In genomic region chr14:35747379-35747778, GRCh38 we compare ENCODE assay signal across 22 cellular contexts.
A peak's percentile ranks its signal among the peaks of the same experiment; 100 is the strongest.
DNase-seq lines count a peak whose midpoint lies in the region; ATAC-seq and TF ChIP-seq lines count a peak whose summit lies in the region.
"Had no signal": no experiment of that assay in that cellular context is flagged by ENCODE, and none has a peak within 500 bp of the region (broad histone marks: within the 10 kb centered on the region; RNA-seq: fewer than 3 reads in every experiment).

No MANE protein-coding gene starts in this region.

- H3K27ac ChIP-seq in SK-N-MC (peak overlapping the region; percentile 25; the same call in 1 of the 2 replicates), thyroid gland (peak overlapping the region; percentile 10 to 48 (median 11))
- H3K27ac ChIP-seq: cardiac muscle cell had no signal

- no peak for TF ChIP-seq POLR2A in thyroid gland (IDR thresholded peaks at IDR 0.05)

- no peak for ATAC-seq in SK-N-SH treated with all-trans-retinoic acid at 6 μM for 48 hours
- ATAC-seq in natural killer cell = no peak
- ATAC-seq: activated naive CD4-positive, alpha-beta T cell treated with anti-CD3 and anti-CD28 coated beads, Interleukin-2, amount 50 U/mL, for 72 hours; left colon; naive thymus-derived CD8-positive, alpha-beta T cell had no signal

- H3K27me3 ChIP-seq in thyroid gland = no peaks in the 10 kb centered on the region
- H3K27me3 ChIP-seq: cardiac muscle cell had no signal

- no peaks in the 10 kb centered on the region for H3K9me3 ChIP-seq in SK-N-MC (ENCODE audit: low read depth, low read length)
- no peaks in the 10 kb centered on the region for H3K9me3 ChIP-seq in thyroid gland

- peaks cover 3% of the 10 kb centered on the region for H3K36me3 Mint-ChIP-seq in natural killer cell

- H3K27ac Mint-ChIP-seq in natural killer cell = no peak overlapping the region
- H3K27ac Mint-ChIP-seq: activated naive CD4-positive, alpha-beta T cell treated with anti-CD3 and anti-CD28 coated beads, Interleukin-2, amount 50 U/mL, for 72 hours; T-helper 2 cell treated with Interferon-gamma antibody and Interleukin-4, amounts not matched to agents 5 μg/mL and 100 μg/mL, for 36 hours; type B pancreatic cell had no signal

- H3K36me3 ChIP-seq in SK-N-MC (ENCODE audit: insufficient read depth, low read length) (peaks cover 17% of the 10 kb centered on the region), thyroid gland (peaks cover 2 to 7% of the 10 kb centered on the region in 2 donors)

- H3K9ac ChIP-seq in SK-N-MC (ENCODE audit: insufficient read length) = no peak overlapping the region

- in situ Hi-C loops in GM13977 (cut with MboI; ENCODE audit: low pct_unique_long_range_greater_than_20kb, low sequenced_read_pairs, unreplicated experiment) = no loop called here

- no peaks in the 10 kb centered on the region for H3K4me1 ChIP-seq in thyroid gland

- no peaks in the 10 kb centered on the region for H3K27me3 Mint-ChIP-seq in natural killer cell (ENCODE audit: low read depth in 2 of 2)
- H3K27me3 Mint-ChIP-seq: CD4-positive, alpha-beta memory T cell; naive thymus-derived CD8-positive, alpha-beta T cell; type B pancreatic cell had no signal

- no peak overlapping the region for H3K4me3 Mint-ChIP-seq in natural killer cell
- H3K4me3 Mint-ChIP-seq: CD4-positive, alpha-beta memory T cell; naive thymus-derived CD8-positive, alpha-beta T cell; T-helper 2 cell treated with Interferon-gamma antibody and Interleukin-4, amounts not matched to agents 5 μg/mL and 100 μg/mL, for 36 hours; type B pancreatic cell had no signal

- intact Hi-C loops in thyroid gland (cut with DNase I) = no loop called here
- intact Hi-C loops in natural killer cell (cut with micrococcal nuclease) = no loop called here

- no peaks in the 10 kb centered on the region for H3K4me1 Mint-ChIP-seq in natural killer cell
- H3K4me1 Mint-ChIP-seq: CD4-positive, alpha-beta memory T cell had no signal

- H3K4me3 ChIP-seq in SK-N-MC (no peak overlapping the region), fibroblast of villous mesenchyme (ENCODE audit: low read depth, low read length) (no peak overlapping the region), thyroid gland (replicated peaks in 1 of 3) (no peak overlapping the region)
- H3K4me3 ChIP-seq: cardiac muscle cell had no signal

- DNase-seq in NCI-H510A treated with DMSO at 0.1 percent for 48 hours (lab: John Stamatoyannopoulos, UW) (peak; percentile 68), NCI-H510A (lab: John Stamatoyannopoulos, UW) (no peak), SK-N-MC (ENCODE audit: low read depth, low spot score) (no peak), fibroblast of villous mesenchyme (ENCODE audit: low read depth) (peak; percentile 7), thyroid gland (no peak), GM13977 (ENCODE audit: low spot score) (no peak), natural killer cell (no peak)
- DNase-seq: activated CD4-positive, alpha-beta T cell treated with anti-CD3 and anti-CD28 coated beads for 48 hours; activated T-cell treated with anti-CD3 and anti-CD28 coated beads for 4 hours; CD4-positive, alpha-beta memory T cell; effector CD4-positive, alpha-beta T cell; KG1; left colon; naive thymus-derived CD8-positive, alpha-beta T cell; NCI-H446; SHP77; stimulated activated naive CD4-positive, alpha-beta T cell treated with Interleukin-2 at 50 U/mL for 16 hours had no signal

- TF ChIP-seq CTCF in fibroblast of villous mesenchyme (IDR thresholded peaks at IDR 0.05; ENCODE audit: insufficient read depth, low read depth, low read length) (no peak), thyroid gland (IDR thresholded peaks at IDR 0.05) (no peak), GM13977 (IDR thresholded peaks at IDR 0.05; ENCODE audit: extremely low read depth, insufficient read depth, missing control alignments) (no peak), natural killer cell (IDR thresholded peaks at IDR 0.05) (no peak)

- no peaks in the 10 kb centered on the region for H3K9me3 Mint-ChIP-seq in natural killer cell
- H3K9me3 Mint-ChIP-seq: activated naive CD4-positive, alpha-beta T cell treated with anti-CD3 and anti-CD28 coated beads, Interleukin-2, amount 50 U/mL, for 72 hours; CD4-positive, alpha-beta memory T cell; naive thymus-derived CD8-positive, alpha-beta T cell; T-helper 2 cell treated with Interferon-gamma antibody and Interleukin-4, amounts not matched to agents 5 μg/mL and 100 μg/mL, for 36 hours; type B pancreatic cell had no signal

TF ChIP-seq in SK-N-SH treated with all-trans-retinoic acid at 6 μM for 48 hours, 23 proteins besides CTCF, POLR2A, EP300 and RAD21:
- TF ChIP-seq TOX (CRISPR knock-in tag; IDR thresholded peaks at IDR 0.05; ENCODE audit: borderline replicate concordance) = no peak
- no peak for TF ChIP-seq ZNF70 (CRISPR knock-in tag; IDR thresholded peaks at IDR 0.05)
- no peak for TF ChIP-seq CSRNP3 (CRISPR knock-in tag; IDR thresholded peaks at IDR 0.05)
- TF ChIP-seq TSHZ2 (CRISPR knock-in tag; IDR thresholded peaks at IDR 0.05) = no peak
- TF ChIP-seq ARNTL (CRISPR knock-in tag; IDR thresholded peaks at IDR 0.05; ENCODE audit: borderline replicate concordance, low read depth) = no peak
- no peak for TF ChIP-seq ZFP30 (CRISPR knock-in tag; IDR thresholded peaks at IDR 0.05)

Comparison
In these comparisons a context has a peak if more than half of its experiments do, and no peak if none do; other contexts are left out.
1. DNase-seq: peak in NCI-H510A treated with DMSO at 0.1 percent for 48 hours (single experiment) and fibroblast of villous mesenchyme (single experiment); none in NCI-H510A (single experiment), SK-N-MC (single experiment), thyroid gland (0 of 2), GM13977 (single experiment) and natural killer cell (single experiment).